26 cellular contexts compared by ENCODE assay signal in the genomic region with DNA sequence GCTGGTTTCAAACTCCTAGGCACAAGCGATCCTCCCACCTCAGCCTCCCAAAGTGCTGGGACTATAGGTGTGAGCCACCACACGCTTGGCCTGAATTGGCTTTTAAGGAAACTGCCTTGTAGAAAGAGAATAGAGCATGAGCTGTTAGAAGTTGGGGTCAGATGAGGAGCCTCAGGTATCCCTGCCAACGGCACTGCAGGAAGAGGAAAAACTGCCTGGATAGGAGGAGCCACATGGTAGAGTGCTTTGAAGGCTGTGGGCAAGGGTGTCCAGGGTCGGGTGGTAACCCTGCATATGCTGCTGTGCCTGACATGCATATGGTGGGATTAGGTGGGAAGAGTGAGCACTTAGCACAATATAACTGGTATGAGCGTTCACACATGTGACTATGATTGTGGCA. TPM values are rescaled to one million over a fixed set of nuclear protein-coding genes. Genes with fewer than 3 reads are reported as not detected.
DNase-seq lines count a peak whose midpoint lies in the region; ATAC-seq and TF ChIP-seq lines count a peak whose summit lies in the region.
"Had no signal": no experiment of that assay in that cellular context is flagged by ENCODE, and none has a peak within 500 bp of the region (broad histone marks: within the 10 kb centered on the region; RNA-seq: fewer than 3 reads in every experiment).

No MANE protein-coding gene starts in this region.

- H2BK15ac ChIP-seq in neuronal stem cell (ENCODE audit: low read length) = peak overlapping the region; percentile 24

- no peak overlapping the region for H3K4ac ChIP-seq in neuronal stem cell (ENCODE audit: low read length)

- no peaks in the 10 kb centered on the region for H3K36me3 ChIP-seq in neuronal stem cell (replicated peaks in 1 of 2; ENCODE audit: control insufficient read depth in 2 of 2, insufficient read depth in 2 of 2, low read length in 2 of 2)
- H3K36me3 ChIP-seq in upper lobe of right lung = no peaks in the 10 kb centered on the region
- H3K36me3 ChIP-seq: BE2C, MG63 had no signal

- no CpG with 5 or more reads among the region's 5 CpGs for WGBS in neuronal stem cell (ENCODE audit: extremely low coverage in 2 of 2, insufficient read length in 2 of 2, insufficient replicate concordance in 1 of 2), 2 donors

- peaks cover 0 to 4% of the 10 kb centered on the region in 2 donors for H3K9me3 ChIP-seq in neuronal stem cell (replicated peaks in 1 of 2; ENCODE audit: control insufficient read depth in 2 of 2, insufficient read depth in 1 of 2, low read depth in 1 of 2, low read length in 2 of 2)
- H3K9me3 ChIP-seq in upper lobe of right lung = peaks cover 4% of the 10 kb centered on the region
- H3K9me3 ChIP-seq: BE2C, MG63 had no signal

- H3K27me3 ChIP-seq in neuronal stem cell (ENCODE audit: control insufficient read depth in 3 of 3, insufficient read depth in 3 of 3, low read depth in 1 of 3, low read length in 3 of 3) (no peaks in the 10 kb centered on the region), upper lobe of right lung (no peaks in the 10 kb centered on the region)
- H3K27me3 ChIP-seq: BE2C, MG63 had no signal

- no peak for TF ChIP-seq CTCF in upper lobe of right lung (IDR thresholded peaks at IDR 0.05)

- no peak overlapping the region for H3K9ac ChIP-seq in neuronal stem cell (ENCODE audit: low read depth, low read length, poor library complexity)

- no peak overlapping the region for H3K27ac ChIP-seq in neuronal stem cell (replicated peaks; ENCODE audit: low read length)
- H3K27ac ChIP-seq in upper lobe of right lung = no peak overlapping the region

- DNase-seq in DMS79 treated with DMSO at 0.1 percent for 48 hours (lab: John Stamatoyannopoulos, UW) (peak; percentile 2), DMS79 (lab: John Stamatoyannopoulos, UW) (no peak), cerebellar cortex (ENCODE audit: low spot score) (peak; percentile 68), neuronal stem cell (ENCODE audit: low spot score) (no peak), upper lobe of right lung (peak; percentile 15)
- no peak for DNase-seq in activated naive CD8-positive, alpha-beta T cell treated with anti-CD3 and anti-CD28 coated beads, Interleukin-2, amount 50 U/mL, for 24 hours
- DNase-seq in stimulated activated CD4-positive, alpha-beta T cell treated with anti-CD3 and anti-CD28 coated beads, Interleukin-4, amount 100 ng/mL, for 4 hours = no peak
- DNase-seq: 8988T; ACHN; Calu3; CD8-positive, alpha-beta memory T cell; GDM1; IMR-90; KG1; MG63; NCI-H1417; NCI-H1694; NCI-H2227 treated with DMSO at 0.1 percent for 48 hours; NCI-H526 treated with DMSO at 0.1 percent for 48 hours; RPMI8226; SHP77 had no signal

- H3K18ac ChIP-seq in neuronal stem cell (ENCODE audit: low read length) = no peak overlapping the region

- H4K91ac ChIP-seq in neuronal stem cell (ENCODE audit: low read depth, low read length, poor library complexity) = no peak overlapping the region

- peaks cover under 1% of the 10 kb centered on the region for H3K4me1 Mint-ChIP-seq in activated naive CD8-positive, alpha-beta T cell treated with anti-CD3 and anti-CD28 coated beads, Interleukin-2, amount 50 U/mL, for 24 hours
- H3K4me1 Mint-ChIP-seq: CD14-positive monocyte had no signal

- H3K27me3 Mint-ChIP-seq in activated naive CD8-positive, alpha-beta T cell treated with anti-CD3 and anti-CD28 coated beads, Interleukin-2, amount 50 U/mL, for 24 hours = no peaks in the 10 kb centered on the region
- H3K27me3 Mint-ChIP-seq: CD8-positive, alpha-beta memory T cell had no signal

- peaks cover 0 to 3% of the 10 kb centered on the region in 2 donors for H3K4me1 ChIP-seq in neuronal stem cell (ENCODE audit: control insufficient read depth in 2 of 2, insufficient read depth in 1 of 2, low read depth in 1 of 2, low read length in 2 of 2)
- H3K4me1 ChIP-seq in upper lobe of right lung = no peaks in the 10 kb centered on the region
- H3K4me1 ChIP-seq: BE2C had no signal

- no peak overlapping the region for H2BK5ac ChIP-seq in neuronal stem cell (ENCODE audit: low read length)

- H3K23ac ChIP-seq in neuronal stem cell (ENCODE audit: low read depth, low read length, poor library complexity) = no peak overlapping the region

- H3K4me3 Mint-ChIP-seq in activated naive CD8-positive, alpha-beta T cell treated with anti-CD3 and anti-CD28 coated beads, Interleukin-2, amount 50 U/mL, for 24 hours = no peak overlapping the region
- H3K4me3 Mint-ChIP-seq: CD14-positive monocyte; CD8-positive, alpha-beta memory T cell had no signal

- no peak overlapping the region for H4K8ac ChIP-seq in neuronal stem cell (ENCODE audit: low read depth, low read length)

- H2AK5ac ChIP-seq in neuronal stem cell (ENCODE audit: low read depth, low read length) = no peak overlapping the region

- H2BK12ac ChIP-seq in neuronal stem cell (ENCODE audit: low read length) = no peak overlapping the region

- no peak overlapping the region for H3K4me2 ChIP-seq in neuronal stem cell (ENCODE audit: insufficient read depth, low read length, poor library complexity, severe bottlenecking)

- H3K14ac ChIP-seq in neuronal stem cell (ENCODE audit: low read length) = no peak overlapping the region

- intact Hi-C loops in upper lobe of right lung (cut with DNase I) = no loop called here

- H3K4me3 ChIP-seq in neuronal stem cell (ENCODE audit: low read length in 2 of 2) (no peak overlapping the region), upper lobe of right lung (no peak overlapping the region)
- H3K4me3 ChIP-seq: GM12878, MG63 had no signal

- peaks cover 2% of the 10 kb centered on the region for H3K79me1 ChIP-seq in neuronal stem cell (ENCODE audit: low read depth, low read length)

- no peak overlapping the region for H2BK120ac ChIP-seq in neuronal stem cell (ENCODE audit: low read depth, low read length)

- ATAC-seq in upper lobe of right lung (no peak), esophagus mucosa (no peak)
- no peak for ATAC-seq in activated naive CD8-positive, alpha-beta T cell treated with anti-CD3 and anti-CD28 coated beads, Interleukin-2, amount 50 U/mL, for 24 hours
- ATAC-seq: GM12878, HCT116 had no signal

- no peak overlapping the region for H3K27ac Mint-ChIP-seq in activated naive CD8-positive, alpha-beta T cell treated with anti-CD3 and anti-CD28 coated beads, Interleukin-2, amount 50 U/mL, for 24 hours
- H3K27ac Mint-ChIP-seq: CD14-positive monocyte had no signal

- no peaks in the 10 kb centered on the region for H3K36me3 Mint-ChIP-seq in activated naive CD8-positive, alpha-beta T cell treated with anti-CD3 and anti-CD28 coated beads, Interleukin-2, amount 50 U/mL, for 24 hours (ENCODE audit: low read depth)
- H3K36me3 Mint-ChIP-seq: CD14-positive monocyte had no signal

- peaks cover 4% of the 10 kb centered on the region for H3K9me3 Mint-ChIP-seq in activated naive CD8-positive, alpha-beta T cell treated with anti-CD3 and anti-CD28 coated beads, Interleukin-2, amount 50 U/mL, for 24 hours

- H2AFZ ChIP-seq in neuronal stem cell (ENCODE audit: low read length) = no peak overlapping the region

RNA-seq across cellular contexts. Expression of a gene that starts 55.0 kb away (rescaled TPM):
- 0.14 TPM for polyA plus RNA-seq in neuronal stem cell (2013, experiment 1 of 2)
- 0.12 TPM for polyA plus RNA-seq in neuronal stem cell (2013, experiment 2 of 2)
- total RNA-seq in upper lobe of right lung (0.43 TPM), esophagus mucosa (0.08 TPM)
- polyA plus RNA-seq: CD14-positive monocyte; CD8-positive, alpha-beta memory T cell had no signal

Comparison
In these comparisons a context has a peak if more than half of its experiments do, and no peak if none do; other contexts are left out.
1. DNase-seq: peak in DMS79 treated with DMSO at 0.1 percent for 48 hours (single experiment), cerebellar cortex (single experiment) and upper lobe of right lung (single experiment); none in DMS79 (single experiment), neuronal stem cell (single experiment), activated naive CD8-positive, alpha-beta T cell treated with anti-CD3 and anti-CD28 coated beads, Interleukin-2, amount 50 U/mL, for 24 hours (single experiment) and stimulated activated CD4-positive, alpha-beta T cell treated with anti-CD3 and anti-CD28 coated beads, Interleukin-4, amount 100 ng/mL, for 4 hours (0 of 2).